ENCODE assay signal across 23 cellular contexts in the genomic region with DNA sequence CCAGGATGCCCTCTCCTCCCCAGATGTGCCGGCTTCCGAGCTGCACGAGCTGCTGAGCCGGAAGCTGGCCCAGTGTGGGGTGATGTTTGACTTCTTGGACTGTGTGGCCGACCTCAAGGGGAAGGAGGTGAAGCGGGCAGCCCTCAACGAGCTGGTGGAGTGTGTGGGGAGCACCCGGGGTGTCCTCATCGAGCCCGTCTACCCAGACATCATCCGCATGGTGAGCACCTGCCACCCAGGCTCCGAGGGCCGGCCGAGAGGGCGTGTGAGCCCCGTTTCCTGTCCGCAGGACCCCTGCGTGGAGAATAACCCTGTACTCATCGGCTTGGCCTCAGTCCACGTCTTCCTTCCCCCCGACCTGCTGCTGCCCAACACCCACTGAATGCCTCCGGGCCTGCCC. TPM values are rescaled to one million over a fixed set of nuclear protein-coding genes. Genes with fewer than 3 reads are reported as not detected.
DNase-seq lines count a peak whose midpoint lies in the region; TF ChIP-seq lines count a peak whose summit lies in the region.
"Had no signal": no experiment of that assay in that cellular context is flagged by ENCODE, and none has a peak within 500 bp of the region (broad histone marks: within the 10 kb centered on the region; RNA-seq: fewer than 3 reads in every experiment).

No MANE protein-coding gene starts in this region.

- peaks cover 2% of the 10 kb centered on the region for H3K9me3 Mint-ChIP-seq in glutamatergic neuron (ENCODE audit: unreplicated experiment)
- H3K9me3 Mint-ChIP-seq: dendritic cell treated with granulocyte-macrophage colony-stimulating factor and Interleukin-4, amounts not matched to agents 40 ng/mL and 50 ng/mL, for 4 days had no signal

- no peak overlapping the region for H3K27ac Mint-ChIP-seq in glutamatergic neuron (ENCODE audit: unreplicated experiment)
- H3K27ac Mint-ChIP-seq: activated CD8-positive, alpha-beta T cell treated with anti-CD3 and anti-CD28 coated beads, Interleukin-2, amount 10 ng/mL, durations not matched to agents 7 days and 5 days; activated naive CD8-positive, alpha-beta T cell; dendritic cell treated with granulocyte-macrophage colony-stimulating factor and Interleukin-4, amounts not matched to agents 40 ng/mL and 50 ng/mL, for 4 days had no signal

- no peaks in the 10 kb centered on the region for H4K20me1 ChIP-seq in osteoblast (ENCODE audit: insufficient read depth, low read length)

- H3K36me3 Mint-ChIP-seq in glutamatergic neuron (ENCODE audit: unreplicated experiment) = peaks cover 9% of the 10 kb centered on the region

- H3K79me2 ChIP-seq in osteoblast (ENCODE audit: insufficient read depth, low read length) = peaks cover 20% of the 10 kb centered on the region

- peak overlapping the region; percentile 75 for H3K4me3 Mint-ChIP-seq in glutamatergic neuron (ENCODE audit: unreplicated experiment)

- H3K36me3 ChIP-seq in osteoblast (ENCODE audit: insufficient read depth, low read length) = peaks cover 27% of the 10 kb centered on the region

- H3K27me3 Mint-ChIP-seq in glutamatergic neuron (ENCODE audit: unreplicated experiment) = peaks cover 4% of the 10 kb centered on the region
- H3K27me3 Mint-ChIP-seq: activated naive CD8-positive, alpha-beta T cell had no signal

- no peak overlapping the region for H3K4me3 ChIP-seq in osteoblast (ENCODE audit: insufficient read depth, low read length)
- H3K4me3 ChIP-seq: vagina had no signal

- intact Hi-C loops in cardiac septum (cut with DNase I) = loop anchor here (5.0 kb wide), 1 partner anchor 86 kb away; the partner anchor contains the start of gene ARL2

- no peak overlapping the region for H3K4me2 ChIP-seq in osteoblast (ENCODE audit: insufficient read depth, low read length)
- H3K4me2 ChIP-seq: KMS-11 had no signal

- H3K27ac ChIP-seq in RWPE1 = peak overlapping the region; percentile 92
- H3K27ac ChIP-seq in osteoblast (ENCODE audit: low read depth, low read length) = no peak overlapping the region
- no peak overlapping the region for H3K27ac ChIP-seq in substantia nigra (ENCODE audit: low read depth, low read length, poor library complexity, severe bottlenecking)
- H3K27ac ChIP-seq: epithelial cell of prostate, foreskin keratinocyte, KMS-11, pancreas, vagina, WERI-Rb-1 had no signal

- H3K27me3 ChIP-seq in osteoblast (ENCODE audit: insufficient read depth, low read length) = no peaks in the 10 kb centered on the region
- H3K27me3 ChIP-seq: foreskin keratinocyte, pancreas, vagina had no signal

- peaks cover 9% of the 10 kb centered on the region for H3K4me1 ChIP-seq in osteoblast (ENCODE audit: insufficient read depth, low read length)
- H3K4me1 ChIP-seq: foreskin keratinocyte had no signal

- no peak for DNase-seq in RWPE1 (ENCODE audit: low spot score)
- no peak for DNase-seq in glutamatergic neuron
- peak; percentile 49 for DNase-seq in osteoblast (ENCODE audit: insufficient read length, low spot score, missing footprints)
- no peak for DNase-seq in NCI-H2196 (lab: John Stamatoyannopoulos, UW; ENCODE audit: unreplicated experiment)
- DNase-seq in substantia nigra (lab: John Stamatoyannopoulos, UW) = no peak
- no peak for DNase-seq in cardiac septum (ENCODE audit: low spot score)
- DNase-seq: activated CD8-positive, alpha-beta T cell treated with anti-CD3 and anti-CD28 coated beads, Interleukin-2, amount 10 ng/mL, durations not matched to agents 7 days and 5 days; activated T-cell treated with anti-CD3 and anti-CD28 coated beads, Interleukin-2, amount 50 U/mL, for 48 hours; DND-41; foreskin keratinocyte; midbrain; NCI-H2029 treated with DMSO at 0.1 percent for 48 hours; NCI-H510A; SW 1271; WERI-Rb-1 had no signal

- no peak overlapping the region for H2AFZ ChIP-seq in osteoblast (ENCODE audit: low read length)

- TF ChIP-seq CTCF in RWPE1 (conservative IDR thresholded peaks at IDR 0.05; ENCODE audit: low read depth) (no peak), glutamatergic neuron (IDR thresholded peaks at IDR 0.05; ENCODE audit: partially characterized antibody, unreplicated experiment) (no peak), osteoblast (IDR thresholded peaks at IDR 0.05; ENCODE audit: extremely low read depth, low read depth, low read length) (no peak)

- POLR2A ChIA-PET in RWPE1 (lab: Yijun Ruan, JAX; ENCODE audit: low non-redundant PET) = interaction anchor here (1.2 kb wide), 1 partner anchor 86 kb away, joined by 7 read pairs; no protein-coding TSS in a partner anchor

- CTCF ChIA-PET in RWPE1 (lab: Yijun Ruan, JAX) = interaction anchor here (0.7 kb wide), 2 partner anchors 38 to 567 kb away, joined by 3 to 6 read pairs; no protein-coding TSS in a partner anchor

- no peaks in the 10 kb centered on the region for H3K9me3 ChIP-seq in osteoblast (ENCODE audit: low read depth, low read length)
- H3K9me3 ChIP-seq: pancreas, vagina had no signal

- H3K4me1 Mint-ChIP-seq in glutamatergic neuron (ENCODE audit: low read depth, unreplicated experiment) = peaks cover 5% of the 10 kb centered on the region

RNA-seq across cellular contexts. Expression of gene PPP2R5B, which starts 2.2 kb away (rescaled TPM):
- total RNA-seq in glutamatergic neuron (ENCODE audit: unreplicated experiment) (148 TPM), osteoblast (6.2 and 6.8 TPM in 2 replicates), cardiac septum (24.9 TPM)

RNA-seq across cellular contexts. Expression of gene GPHA2, which starts 9.0 kb away (rescaled TPM):
- not detected for total RNA-seq in glutamatergic neuron (ENCODE audit: unreplicated experiment)
- total RNA-seq in osteoblast = not detected in 2 replicates
- total RNA-seq in cardiac septum = not detected
- total RNA-seq: activated CD8-positive, alpha-beta T cell treated with anti-CD3 and anti-CD28 coated beads, Interleukin-2, amount 10 ng/mL, durations not matched to agents 7 days and 5 days; foreskin keratinocyte; left cardiac atrium; sciatic nerve; vagina had no signal

RNA-seq across cellular contexts. Expression of gene ATG2A, which starts 9.7 kb away (rescaled TPM):
- total RNA-seq in glutamatergic neuron (ENCODE audit: unreplicated experiment) (25.9 TPM), osteoblast (20.0 and 25.7 TPM in 2 replicates), cardiac septum (14.6 TPM)

RNA-seq across cellular contexts. Expression of gene MAJIN, which starts 45.2 kb away (rescaled TPM):
- total RNA-seq in glutamatergic neuron (ENCODE audit: unreplicated experiment) (not detected), osteoblast (not detected in 2 replicates), cardiac septum (not detected)
- total RNA-seq: activated CD8-positive, alpha-beta T cell treated with anti-CD3 and anti-CD28 coated beads, Interleukin-2, amount 10 ng/mL, durations not matched to agents 7 days and 5 days; left cardiac atrium; sciatic nerve; vagina had no signal

RNA-seq across cellular contexts. Expression of gene EHD1, which starts 48.3 kb away (rescaled TPM):
- total RNA-seq in glutamatergic neuron (ENCODE audit: unreplicated experiment) (114 TPM), osteoblast (51.3 and 51.4 TPM in 2 replicates), cardiac septum (50.9 TPM)
